Comparison of ENCODE assay signal across 10 cellular contexts in genomic region chr10:101828734-101829551, GRCh38. TPM values are rescaled to one million over a fixed set of nuclear protein-coding genes. Genes with fewer than 3 reads are reported as not detected.
A peak's percentile ranks its signal among the peaks of the same experiment; 100 is the strongest.
DNase-seq lines count a peak whose midpoint lies in the region; ATAC-seq and TF ChIP-seq lines count a peak whose summit lies in the region.
"Had no signal": no experiment of that assay in that cellular context is flagged by ENCODE, and none has a peak within 500 bp of the region (broad histone marks: within the 10 kb centered on the region; RNA-seq: fewer than 3 reads in every experiment).

No MANE protein-coding gene starts in this region.

- H4K8ac ChIP-seq in trophoblast cell (ENCODE audit: low read depth, low read length) = no peak overlapping the region

- TF ChIP-seq CTCF in MM.1S (IDR thresholded peaks at IDR 0.05; ENCODE audit: low read length) (no peak), glutamatergic neuron (IDR thresholded peaks at IDR 0.05; ENCODE audit: partially characterized antibody, unreplicated experiment) (no peak)

- ATAC-seq in HG03521 (IDR thresholded peaks at IDR 0.05; ENCODE audit: unreplicated experiment) = no peak
- ATAC-seq: stimulated activated naive CD8-positive, alpha-beta T cell treated with anti-CD3 and anti-CD28 coated beads, Interleukin-15, Interleukin-2, amounts not matched to agents 100 U/mL and 50 U/mL, for 24 hours had no signal

- H3K27me3 ChIP-seq in BLaER1 (no peaks in the 10 kb centered on the region), MM.1S (replicated peaks; ENCODE audit: insufficient read depth, low read length) (no peaks in the 10 kb centered on the region), trophoblast cell (ENCODE audit: insufficient read depth, low read length) (no peaks in the 10 kb centered on the region)

- 0 out of 2 replicates have a peak overlapping the region, but pooled peaks have one; percentile 34 for H3K9ac ChIP-seq in BLaER1
- no peak overlapping the region for H3K9ac ChIP-seq in MM.1S (ENCODE audit: low read length)
- H3K9ac ChIP-seq in trophoblast cell (ENCODE audit: low read length) = no peak overlapping the region

- no peak overlapping the region for H2BK120ac ChIP-seq in trophoblast cell (ENCODE audit: insufficient read depth, low read length, poor library complexity)

- no peak overlapping the region for H4K91ac ChIP-seq in trophoblast cell (ENCODE audit: low read depth, low read length)

- H3K18ac ChIP-seq in trophoblast cell (ENCODE audit: low read length) = no peak overlapping the region

- H3K9me3 Mint-ChIP-seq in glutamatergic neuron (ENCODE audit: unreplicated experiment) = peaks cover 3% of the 10 kb centered on the region

- DNase-seq in MM.1S = no peak
- no peak for DNase-seq in glutamatergic neuron
- DNase-seq in trophoblast cell = no peak
- no peak for DNase-seq in GOT3 (lab: John Stamatoyannopoulos, UW)
- no peak for DNase-seq in dermis blood vessel endothelial cell
- DNase-seq in DMS79 treated with DMSO at 0.1 percent for 48 hours (lab: John Stamatoyannopoulos, UW) = no peak

- H3K9me3 ChIP-seq in BLaER1 (no peaks in the 10 kb centered on the region), MM.1S (replicated peaks; ENCODE audit: insufficient read depth, low read length) (no peaks in the 10 kb centered on the region), trophoblast cell (ENCODE audit: insufficient read depth, low read depth, low read length) (peaks cover 4% of the 10 kb centered on the region)

- no peak overlapping the region for H2BK5ac ChIP-seq in trophoblast cell (ENCODE audit: low read depth, low read length, poor library complexity)

- H3K4me2 ChIP-seq in BLaER1 (peak overlapping the region; percentile 88), MM.1S (ENCODE audit: low read depth, low read length) (peak overlapping the region; percentile 74), trophoblast cell (ENCODE audit: low read length) (peak overlapping the region; percentile 54)

- peak overlapping the region; percentile 38 for H3K4me3 Mint-ChIP-seq in glutamatergic neuron (ENCODE audit: unreplicated experiment)

- no peak overlapping the region for H2AK5ac ChIP-seq in trophoblast cell (ENCODE audit: low read length)

- WGBS in trophoblast cell (ENCODE audit: extremely low coverage, insufficient coverage, insufficient read length) = no CpG with 5 or more reads among the region's 41 CpGs

- peak overlapping the region; percentile 38 for H3K4ac ChIP-seq in trophoblast cell (ENCODE audit: low read depth, low read length)

- H4K20me1 ChIP-seq in BLaER1 (peaks cover 5% of the 10 kb centered on the region; the same call in 1 of the 2 replicates), MM.1S (ENCODE audit: insufficient read depth, low read length) (no peaks in the 10 kb centered on the region)

- H3K79me1 ChIP-seq in trophoblast cell (ENCODE audit: low read length) = peaks cover 2% of the 10 kb centered on the region

- H3K4me1 ChIP-seq in BLaER1 (peaks cover 51% of the 10 kb centered on the region), MM.1S (ENCODE audit: low read length) (peaks cover 9% of the 10 kb centered on the region; the same call in 1 of the 2 replicates), trophoblast cell (ENCODE audit: control insufficient read depth in 1 of 2, insufficient read depth in 2 of 2, low read length in 2 of 2) (peaks cover 14% of the 10 kb centered on the region in 2 experiments)

- H2AFZ ChIP-seq in MM.1S (ENCODE audit: low read length) (no peak overlapping the region), trophoblast cell (ENCODE audit: insufficient read depth, low read length, poor library complexity) (no peak overlapping the region)

- no peak overlapping the region for H3K23ac ChIP-seq in trophoblast cell (ENCODE audit: low read length)

- peaks cover 23% of the 10 kb centered on the region for H3K4me1 Mint-ChIP-seq in glutamatergic neuron (ENCODE audit: low read depth, unreplicated experiment)

- H3K36me3 ChIP-seq in BLaER1 = peaks cover 5% of the 10 kb centered on the region; the same call in 1 of the 2 replicates
- no peaks in the 10 kb centered on the region for H3K36me3 ChIP-seq in MM.1S (replicated peaks; ENCODE audit: insufficient read depth, low read length)
- peaks cover 0 to 8% of the 10 kb centered on the region in 2 experiments for H3K36me3 ChIP-seq in trophoblast cell (ENCODE audit: control insufficient read depth in 1 of 2, insufficient read depth in 2 of 2, low read length in 2 of 2)

- no peaks in the 10 kb centered on the region for H3K9me2 ChIP-seq in MM.1S (replicated peaks; ENCODE audit: insufficient read depth, low read length)

- no peak overlapping the region for H4K12ac ChIP-seq in trophoblast cell (ENCODE audit: low read depth, low read length)

- no peak overlapping the region for H3K14ac ChIP-seq in trophoblast cell (ENCODE audit: low read length)

- peak overlapping the region; percentile 55 for H3K27ac Mint-ChIP-seq in glutamatergic neuron (ENCODE audit: unreplicated experiment)

- peaks cover 19% of the 10 kb centered on the region for H3F3A ChIP-seq in MM.1S (ENCODE audit: insufficient read depth, low read length)

- peak overlapping the region; percentile 23 for H2BK12ac ChIP-seq in trophoblast cell (ENCODE audit: low read length)

- H3K27ac ChIP-seq in BLaER1 = no peak overlapping the region
- no peak overlapping the region for H3K27ac ChIP-seq in MM.1S (ENCODE audit: low read length)
- H3K27ac ChIP-seq in trophoblast cell (ENCODE audit: low read depth, low read length) = no peak overlapping the region

- H3K79me2 ChIP-seq in MM.1S (ENCODE audit: low read length) (no peaks in the 10 kb centered on the region), trophoblast cell (ENCODE audit: control insufficient read depth, insufficient read depth, low read length, poor library complexity) (no peaks in the 10 kb centered on the region)

- peak overlapping the region; percentile 56 for H3K4me3 ChIP-seq in BLaER1
- H3K4me3 ChIP-seq in MM.1S (ENCODE audit: low read length) = peak overlapping the region; percentile 37; the same call in 1 of the 2 replicates
- no peak overlapping the region for H3K4me3 ChIP-seq in trophoblast cell (ENCODE audit: low read depth, low read length)

- peaks cover 5% of the 10 kb centered on the region for H3K36me3 Mint-ChIP-seq in glutamatergic neuron (ENCODE audit: unreplicated experiment)

- peaks cover 12% of the 10 kb centered on the region for H3K27me3 Mint-ChIP-seq in glutamatergic neuron (ENCODE audit: unreplicated experiment)

RNA-seq across cellular contexts. Expression of gene OGA, which starts 10.7 kb away (rescaled TPM):
- total RNA-seq in glutamatergic neuron (ENCODE audit: unreplicated experiment) (277 TPM), dermis blood vessel endothelial cell (96.1 and 99.1 TPM in 2 replicates)
- 46.3 and 48.3 TPM in 2 replicates for polyA plus RNA-seq in trophoblast cell (2013)

RNA-seq across cellular contexts. Expression of gene KCNIP2, which starts 14.7 kb away (rescaled TPM):
- total RNA-seq in glutamatergic neuron (ENCODE audit: unreplicated experiment) (30.0 TPM), dermis blood vessel endothelial cell (0.85 TPM in 1 of 2 replicates, not detected in the other)
- polyA plus RNA-seq in trophoblast cell (2013) = 5.0 and 5.5 TPM in 2 replicates
- polyA plus RNA-seq: CD8-positive, alpha-beta memory T cell had no signal

RNA-seq across cellular contexts. Expression of gene NPM3, which starts 45.7 kb away (rescaled TPM):
- total RNA-seq in glutamatergic neuron (ENCODE audit: unreplicated experiment) (18.1 TPM), dermis blood vessel endothelial cell (92.8 and 96.7 TPM in 2 replicates)
- 29.9 and 33.3 TPM in 2 replicates for polyA plus RNA-seq in trophoblast cell (2013)

RNA-seq across cellular contexts. Expression of gene FGF8, which starts 53.0 kb away (rescaled TPM):
- total RNA-seq in glutamatergic neuron (ENCODE audit: unreplicated experiment) (1.1 TPM), dermis blood vessel endothelial cell (not detected in 2 replicates)
- polyA plus RNA-seq in trophoblast cell (2013) = 0.07 TPM in 1 of 2 replicates, not detected in the other
- total RNA-seq: CD8-positive, alpha-beta memory T cell had no signal
- polyA plus RNA-seq: CD8-positive, alpha-beta memory T cell had no signal

Comparison
In these comparisons a context has a peak if more than half of its experiments do, and no peak if none do; other contexts are left out.
1. RNA of gene KCNIP2, which starts 14.7 kb away (total RNA-seq): 30.0 TPM in glutamatergic neuron (single experiment); 0.85 TPM in dermis blood vessel endothelial cell; every median in the first group is over 10 times any median in the second.
2. Peak in every context shown above with its lines, with median percentiles within 50 percentile points of each other: H3K4me2 ChIP-seq.